Comparison of ENCODE assay signal across 3 cellular contexts in the genomic region with DNA sequence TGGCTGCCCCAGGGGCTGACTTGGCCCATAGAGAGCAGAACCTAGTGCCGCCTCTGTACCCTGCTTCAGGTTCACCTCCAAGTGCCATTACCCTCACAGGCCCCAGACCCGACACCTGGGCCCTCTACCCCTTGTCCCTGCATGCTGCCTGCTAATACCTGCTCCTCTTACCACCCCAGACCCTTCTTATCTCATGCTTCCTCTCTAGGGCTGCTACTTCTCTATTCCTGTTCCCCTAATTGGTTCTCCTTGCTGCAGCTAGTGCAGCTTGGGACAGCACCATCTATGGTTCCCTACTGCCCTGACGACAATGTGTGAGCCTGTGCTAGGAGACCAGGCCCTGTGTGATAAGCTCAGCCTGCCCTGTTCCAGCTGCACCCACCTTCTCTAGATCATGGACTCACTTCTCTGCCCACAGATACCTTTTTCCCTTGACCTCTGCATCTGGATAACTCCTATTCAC.
TF ChIP-seq lines count a peak whose summit lies in the region.

No MANE protein-coding gene starts in this region.

TF ChIP-seq in K562, 482 proteins besides CTCF, POLR2A, EP300 and RAD21:
- TF ChIP-seq SRSF3 (IDR thresholded peaks at IDR 0.05; ENCODE audit: insufficient read depth, low read length): no peak
- 0 out of 2 replicates have a peak, but pooled peaks have one; percentile 29 for TF ChIP-seq FOXK1 (CRISPR knock-in tag; IDR thresholded peaks at IDR 0.05; ENCODE audit: borderline replicate concordance)
- TF ChIP-seq ZFP36 (IDR thresholded peaks at IDR 0.05; ENCODE audit: low read depth, low read length, partially characterized antibody): peak; percentile 23
- TF ChIP-seq NR3C1 (CRISPR knock-in tag; IDR thresholded peaks at IDR 0.05): no peak

TF ChIP-seq in HepG2, 621 proteins besides CTCF, POLR2A, EP300 and RAD21:
- TF ChIP-seq SNAPC2 (CRISPR knock-in tag; IDR thresholded peaks at IDR 0.05) (no peak), ZBTB42 (CRISPR knock-in tag; IDR thresholded peaks at IDR 0.05) (no peak), ZNF546 (CRISPR knock-in tag; conservative IDR thresholded peaks at IDR 0.05) (0 out of 2 replicates have a peak, but pooled peaks have one; percentile 22)
- TF ChIP-seq, protein P1, sequence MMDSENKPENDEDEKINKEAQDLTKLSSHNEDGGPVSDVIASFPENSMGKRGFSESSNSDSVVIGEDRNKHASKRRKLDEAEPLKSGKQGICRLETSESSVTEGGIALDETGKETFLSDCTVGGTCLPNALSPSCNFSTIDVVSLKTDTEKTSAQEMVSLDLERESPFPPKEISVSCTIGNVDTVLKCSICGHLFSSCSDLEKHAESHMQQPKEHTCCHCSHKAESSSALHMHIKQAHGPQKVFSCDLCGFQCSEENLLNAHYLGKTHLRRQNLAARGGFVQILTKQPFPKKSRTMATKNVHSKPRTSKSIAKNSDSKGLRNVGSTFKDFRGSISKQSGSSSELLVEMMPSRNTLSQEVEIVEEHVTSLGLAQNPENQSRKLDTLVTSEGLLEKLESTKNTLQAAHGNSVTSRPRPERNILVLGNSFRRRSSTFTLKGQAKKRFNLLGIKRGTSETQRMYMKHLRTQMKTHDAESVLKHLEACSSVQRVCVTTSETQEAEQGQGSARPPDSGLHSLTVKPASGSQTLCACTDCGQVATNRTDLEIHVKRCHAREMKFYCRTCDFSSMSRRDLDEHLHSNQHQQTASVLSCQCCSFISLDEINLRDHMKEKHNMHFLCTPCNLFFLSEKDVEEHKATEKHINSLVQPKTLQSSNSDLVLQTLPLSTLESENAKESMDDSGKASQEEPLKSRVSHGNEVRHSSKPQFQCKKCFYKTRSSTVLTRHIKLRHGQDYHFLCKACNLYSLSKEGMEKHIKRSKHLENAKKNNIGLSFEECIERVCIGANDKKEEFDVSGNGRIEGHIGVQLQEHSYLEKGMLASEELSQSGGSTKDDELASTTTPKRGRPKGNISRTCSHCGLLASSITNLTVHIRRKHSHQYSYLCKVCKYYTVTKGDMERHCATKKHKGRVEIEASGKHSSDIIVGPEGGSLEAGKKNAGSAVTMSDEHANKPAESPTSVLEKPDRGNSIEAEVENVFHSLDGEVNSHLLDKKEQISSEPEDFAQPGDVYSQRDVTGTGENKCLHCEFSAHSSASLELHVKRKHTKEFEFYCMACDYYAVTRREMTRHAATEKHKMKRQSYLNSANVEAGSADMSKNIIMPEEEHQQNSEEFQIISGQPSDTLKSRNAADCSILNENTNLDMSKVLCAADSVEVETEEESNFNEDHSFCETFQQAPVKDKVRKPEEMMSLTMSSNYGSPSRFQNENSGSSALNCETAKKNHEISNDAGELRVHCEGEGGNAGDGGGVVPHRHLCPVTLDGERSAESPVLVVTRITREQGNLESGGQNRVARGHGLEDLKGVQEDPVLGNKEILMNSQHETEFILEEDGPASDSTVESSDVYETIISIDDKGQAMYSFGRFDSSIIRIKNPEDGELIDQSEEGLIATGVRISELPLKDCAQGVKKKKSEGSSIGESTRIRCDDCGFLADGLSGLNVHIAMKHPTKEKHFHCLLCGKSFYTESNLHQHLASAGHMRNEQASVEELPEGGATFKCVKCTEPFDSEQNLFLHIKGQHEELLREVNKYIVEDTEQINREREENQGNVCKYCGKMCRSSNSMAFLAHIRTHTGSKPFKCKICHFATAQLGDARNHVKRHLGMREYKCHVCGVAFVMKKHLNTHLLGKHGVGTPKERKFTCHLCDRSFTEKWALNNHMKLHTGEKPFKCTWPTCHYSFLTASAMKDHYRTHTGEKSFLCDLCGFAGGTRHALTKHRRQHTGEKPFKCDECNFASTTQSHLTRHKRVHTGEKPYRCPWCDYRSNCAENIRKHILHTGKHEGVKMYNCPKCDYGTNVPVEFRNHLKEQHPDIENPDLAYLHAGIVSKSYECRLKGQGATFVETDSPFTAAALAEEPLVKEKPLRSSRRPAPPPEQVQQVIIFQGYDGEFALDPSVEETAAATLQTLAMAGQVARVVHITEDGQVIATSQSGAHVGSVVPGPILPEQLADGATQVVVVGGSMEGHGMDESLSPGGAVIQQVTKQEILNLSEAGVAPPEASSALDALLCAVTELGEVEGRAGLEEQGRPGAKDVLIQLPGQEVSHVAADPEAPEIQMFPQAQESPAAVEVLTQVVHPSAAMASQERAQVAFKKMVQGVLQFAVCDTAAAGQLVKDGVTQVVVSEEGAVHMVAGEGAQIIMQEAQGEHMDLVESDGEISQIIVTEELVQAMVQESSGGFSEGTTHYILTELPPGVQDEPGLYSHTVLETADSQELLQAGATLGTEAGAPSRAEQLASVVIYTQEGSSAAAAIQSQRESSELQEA (CRISPR knock-in tag; IDR thresholded peaks at IDR 0.05; ENCODE audit: not compliant biosample characterization): no peak
- TF ChIP-seq, protein P2, sequence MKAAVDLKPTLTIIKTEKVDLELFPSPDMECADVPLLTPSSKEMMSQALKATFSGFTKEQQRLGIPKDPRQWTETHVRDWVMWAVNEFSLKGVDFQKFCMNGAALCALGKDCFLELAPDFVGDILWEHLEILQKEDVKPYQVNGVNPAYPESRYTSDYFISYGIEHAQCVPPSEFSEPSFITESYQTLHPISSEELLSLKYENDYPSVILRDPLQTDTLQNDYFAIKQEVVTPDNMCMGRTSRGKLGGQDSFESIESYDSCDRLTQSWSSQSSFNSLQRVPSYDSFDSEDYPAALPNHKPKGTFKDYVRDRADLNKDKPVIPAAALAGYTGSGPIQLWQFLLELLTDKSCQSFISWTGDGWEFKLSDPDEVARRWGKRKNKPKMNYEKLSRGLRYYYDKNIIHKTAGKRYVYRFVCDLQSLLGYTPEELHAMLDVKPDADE (CRISPR knock-in tag; IDR thresholded peaks at IDR 0.05): no peak

TF ChIP-seq in SK-N-SH treated with all-trans-retinoic acid at 6 μM for 48 hours, 23 proteins besides CTCF, POLR2A, EP300 and RAD21:
- TF ChIP-seq ARNTL (CRISPR knock-in tag; IDR thresholded peaks at IDR 0.05; ENCODE audit: borderline replicate concordance, low read depth) (no peak), RARB (CRISPR knock-in tag; IDR thresholded peaks at IDR 0.05) (no peak), ZFP3 (CRISPR knock-in tag; IDR thresholded peaks at IDR 0.05) (no peak), CSDC2 (CRISPR knock-in tag; IDR thresholded peaks at IDR 0.05) (no peak), BACH2 (CRISPR knock-in tag; IDR thresholded peaks at IDR 0.05; ENCODE audit: borderline replicate concordance) (no peak), ZFP30 (CRISPR knock-in tag; IDR thresholded peaks at IDR 0.05) (no peak), ZC3H10 (CRISPR knock-in tag; IDR thresholded peaks at IDR 0.05) (no peak), TOX (CRISPR knock-in tag; IDR thresholded peaks at IDR 0.05; ENCODE audit: borderline replicate concordance) (no peak), ZNF70 (CRISPR knock-in tag; IDR thresholded peaks at IDR 0.05) (no peak), ISL1 (CRISPR knock-in tag; IDR thresholded peaks at IDR 0.05) (no peak), ZNF565 (CRISPR knock-in tag; conservative IDR thresholded peaks at IDR 0.05; ENCODE audit: low read depth) (no peak), SNAI2 (CRISPR knock-in tag; IDR thresholded peaks at IDR 0.05) (no peak), OSR1 (CRISPR knock-in tag; IDR thresholded peaks at IDR 0.05) (no peak), GLIS3 (CRISPR knock-in tag; IDR thresholded peaks at IDR 0.05) (no peak), ZNF8 (CRISPR knock-in tag; IDR thresholded peaks at IDR 0.05) (no peak)
- TF ChIP-seq, protein P3, sequence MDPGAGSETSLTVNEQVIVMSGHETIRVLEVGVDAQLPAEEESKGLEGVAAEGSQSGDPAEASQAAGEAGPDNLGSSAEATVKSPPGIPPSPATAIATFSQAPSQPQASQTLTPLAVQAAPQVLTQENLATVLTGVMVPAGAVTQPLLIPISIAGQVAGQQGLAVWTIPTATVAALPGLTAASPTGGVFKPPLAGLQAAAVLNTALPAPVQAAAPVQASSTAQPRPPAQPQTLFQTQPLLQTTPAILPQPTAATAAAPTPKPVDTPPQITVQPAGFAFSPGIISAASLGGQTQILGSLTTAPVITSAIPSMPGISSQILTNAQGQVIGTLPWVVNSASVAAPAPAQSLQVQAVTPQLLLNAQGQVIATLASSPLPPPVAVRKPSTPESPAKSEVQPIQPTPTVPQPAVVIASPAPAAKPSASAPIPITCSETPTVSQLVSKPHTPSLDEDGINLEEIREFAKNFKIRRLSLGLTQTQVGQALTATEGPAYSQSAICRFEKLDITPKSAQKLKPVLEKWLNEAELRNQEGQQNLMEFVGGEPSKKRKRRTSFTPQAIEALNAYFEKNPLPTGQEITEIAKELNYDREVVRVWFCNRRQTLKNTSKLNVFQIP (CRISPR knock-in tag; IDR thresholded peaks at IDR 0.05; ENCODE audit: borderline replicate concordance, low read depth): no peak
- TF ChIP-seq, protein P4, sequence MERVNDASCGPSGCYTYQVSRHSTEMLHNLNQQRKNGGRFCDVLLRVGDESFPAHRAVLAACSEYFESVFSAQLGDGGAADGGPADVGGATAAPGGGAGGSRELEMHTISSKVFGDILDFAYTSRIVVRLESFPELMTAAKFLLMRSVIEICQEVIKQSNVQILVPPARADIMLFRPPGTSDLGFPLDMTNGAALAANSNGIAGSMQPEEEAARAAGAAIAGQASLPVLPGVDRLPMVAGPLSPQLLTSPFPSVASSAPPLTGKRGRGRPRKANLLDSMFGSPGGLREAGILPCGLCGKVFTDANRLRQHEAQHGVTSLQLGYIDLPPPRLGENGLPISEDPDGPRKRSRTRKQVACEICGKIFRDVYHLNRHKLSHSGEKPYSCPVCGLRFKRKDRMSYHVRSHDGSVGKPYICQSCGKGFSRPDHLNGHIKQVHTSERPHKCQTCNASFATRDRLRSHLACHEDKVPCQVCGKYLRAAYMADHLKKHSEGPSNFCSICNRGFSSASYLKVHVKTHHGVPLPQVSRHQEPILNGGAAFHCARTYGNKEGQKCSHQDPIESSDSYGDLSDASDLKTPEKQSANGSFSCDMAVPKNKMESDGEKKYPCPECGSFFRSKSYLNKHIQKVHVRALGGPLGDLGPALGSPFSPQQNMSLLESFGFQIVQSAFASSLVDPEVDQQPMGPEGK (CRISPR knock-in tag; IDR thresholded peaks at IDR 0.05; ENCODE audit: borderline replicate concordance): no peak
- TF ChIP-seq, protein P5, sequence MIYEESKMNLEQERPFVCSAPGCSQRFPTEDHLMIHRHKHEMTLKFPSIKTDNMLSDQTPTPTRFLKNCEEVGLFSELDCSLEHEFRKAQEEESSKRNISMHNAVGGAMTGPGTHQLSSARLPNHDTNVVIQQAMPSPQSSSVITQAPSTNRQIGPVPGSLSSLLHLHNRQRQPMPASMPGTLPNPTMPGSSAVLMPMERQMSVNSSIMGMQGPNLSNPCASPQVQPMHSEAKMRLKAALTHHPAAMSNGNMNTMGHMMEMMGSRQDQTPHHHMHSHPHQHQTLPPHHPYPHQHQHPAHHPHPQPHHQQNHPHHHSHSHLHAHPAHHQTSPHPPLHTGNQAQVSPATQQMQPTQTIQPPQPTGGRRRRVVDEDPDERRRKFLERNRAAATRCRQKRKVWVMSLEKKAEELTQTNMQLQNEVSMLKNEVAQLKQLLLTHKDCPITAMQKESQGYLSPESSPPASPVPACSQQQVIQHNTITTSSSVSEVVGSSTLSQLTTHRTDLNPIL (CRISPR knock-in tag; IDR thresholded peaks at IDR 0.05; ENCODE audit: low read depth): no peak
- TF ChIP-seq, protein P6, sequence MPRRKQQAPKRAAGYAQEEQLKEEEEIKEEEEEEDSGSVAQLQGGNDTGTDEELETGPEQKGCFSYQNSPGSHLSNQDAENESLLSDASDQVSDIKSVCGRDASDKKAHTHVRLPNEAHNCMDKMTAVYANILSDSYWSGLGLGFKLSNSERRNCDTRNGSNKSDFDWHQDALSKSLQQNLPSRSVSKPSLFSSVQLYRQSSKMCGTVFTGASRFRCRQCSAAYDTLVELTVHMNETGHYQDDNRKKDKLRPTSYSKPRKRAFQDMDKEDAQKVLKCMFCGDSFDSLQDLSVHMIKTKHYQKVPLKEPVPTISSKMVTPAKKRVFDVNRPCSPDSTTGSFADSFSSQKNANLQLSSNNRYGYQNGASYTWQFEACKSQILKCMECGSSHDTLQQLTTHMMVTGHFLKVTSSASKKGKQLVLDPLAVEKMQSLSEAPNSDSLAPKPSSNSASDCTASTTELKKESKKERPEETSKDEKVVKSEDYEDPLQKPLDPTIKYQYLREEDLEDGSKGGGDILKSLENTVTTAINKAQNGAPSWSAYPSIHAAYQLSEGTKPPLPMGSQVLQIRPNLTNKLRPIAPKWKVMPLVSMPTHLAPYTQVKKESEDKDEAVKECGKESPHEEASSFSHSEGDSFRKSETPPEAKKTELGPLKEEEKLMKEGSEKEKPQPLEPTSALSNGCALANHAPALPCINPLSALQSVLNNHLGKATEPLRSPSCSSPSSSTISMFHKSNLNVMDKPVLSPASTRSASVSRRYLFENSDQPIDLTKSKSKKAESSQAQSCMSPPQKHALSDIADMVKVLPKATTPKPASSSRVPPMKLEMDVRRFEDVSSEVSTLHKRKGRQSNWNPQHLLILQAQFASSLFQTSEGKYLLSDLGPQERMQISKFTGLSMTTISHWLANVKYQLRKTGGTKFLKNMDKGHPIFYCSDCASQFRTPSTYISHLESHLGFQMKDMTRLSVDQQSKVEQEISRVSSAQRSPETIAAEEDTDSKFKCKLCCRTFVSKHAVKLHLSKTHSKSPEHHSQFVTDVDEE (CRISPR knock-in tag; IDR thresholded peaks at IDR 0.05): no peak
